ENCODE assay signal across 32 cellular contexts in the genomic region with DNA sequence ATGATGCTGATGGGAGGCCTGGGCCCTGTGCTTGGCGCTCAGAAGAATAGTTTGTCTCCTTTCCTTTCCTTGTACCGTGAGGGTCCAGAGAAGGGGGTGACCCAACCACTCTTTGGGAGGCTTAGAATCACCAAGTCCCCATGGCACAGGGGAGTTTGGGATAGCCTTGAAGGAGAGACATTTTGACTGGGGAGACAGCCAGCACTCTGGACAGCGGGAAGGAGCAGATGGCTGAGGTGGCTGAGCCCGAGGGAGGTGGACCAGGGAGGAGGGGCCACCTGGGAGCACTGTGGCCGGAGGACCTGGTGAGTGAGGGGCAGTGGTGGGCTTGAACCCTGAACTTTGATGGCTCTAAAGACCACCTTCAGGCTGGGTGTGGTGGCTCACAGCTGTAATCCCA. TPM values are rescaled to one million over a fixed set of nuclear protein-coding genes. Genes with fewer than 3 reads are reported as not detected.
"Had no signal": no experiment of that assay in that cellular context is flagged by ENCODE, and none has a peak within 500 bp of the region (broad histone marks: within the 10 kb centered on the region; RNA-seq: fewer than 3 reads in every experiment).

No MANE protein-coding gene starts in this region.

- H3K27me3 ChIP-seq: ascending aorta, breast epithelium, cardiac muscle cell, colonic mucosa had no signal

- H3K4me3 Mint-ChIP-seq: activated CD4-positive, alpha-beta memory T cell treated with anti-CD3 and anti-CD28 coated beads for 36 hours; activated CD4-positive, alpha-beta T cell treated with anti-CD3 and anti-CD28 coated beads for 36 hours; activated CD4-positive, alpha-beta T cell treated with anti-CD3 and anti-CD28 coated beads, Interleukin-2, amount 10 ng/mL, durations not matched to agents 24 days and 14 days; activated CD8-positive, alpha-beta memory T cell treated with anti-CD3 and anti-CD28 coated beads, Interleukin-2, amount 10 ng/mL, durations not matched to agents 7 days and 5 days; activated CD8-positive, alpha-beta T cell treated with anti-CD3 and anti-CD28 coated beads, Interleukin-2, amount 10 ng/mL, durations not matched to agents 7 days and 5 days; activated naive CD4-positive, alpha-beta T cell treated with anti-CD3 and anti-CD28 coated beads, Interleukin-2, amount 10 ng/mL, durations not matched to agents 7 days and 5 days; activated naive CD8-positive, alpha-beta T cell treated with anti-CD3 and anti-CD28 coated beads, Interleukin-2, amount 10 ng/mL, durations not matched to agents 7 days and 5 days; activated T-helper 1 cell treated with anti-CD3 and anti-CD28 coated beads, Interleukin-12 subunit alpha, Interleukin-12 subunit beta, Interleukin-2, Interleukin-4 antibody, amounts not matched to agents 30 ng/mL and 10 ng/mL and 1 ng/mL, durations not matched to agents 14 hours and 24 hours and 36 hours; brain had no signal

- H3K27ac Mint-ChIP-seq: activated CD4-positive, alpha-beta memory T cell treated with anti-CD3 and anti-CD28 coated beads for 36 hours; activated CD4-positive, alpha-beta T cell treated with anti-CD3 and anti-CD28 coated beads for 36 hours; activated CD4-positive, alpha-beta T cell treated with anti-CD3 and anti-CD28 coated beads, Interleukin-2, amount 10 ng/mL, durations not matched to agents 24 days and 14 days; activated CD8-positive, alpha-beta memory T cell treated with anti-CD3 and anti-CD28 coated beads, Interleukin-2, amount 10 ng/mL, durations not matched to agents 7 days and 5 days; activated CD8-positive, alpha-beta T cell treated with anti-CD3 and anti-CD28 coated beads, Interleukin-2, amount 10 ng/mL, durations not matched to agents 7 days and 5 days; activated naive CD4-positive, alpha-beta T cell treated with anti-CD3 and anti-CD28 coated beads, Interleukin-2, amount 10 ng/mL, durations not matched to agents 7 days and 5 days; activated naive CD8-positive, alpha-beta T cell treated with anti-CD3 and anti-CD28 coated beads, Interleukin-2, amount 10 ng/mL, durations not matched to agents 7 days and 5 days; activated T-helper 1 cell treated with anti-CD3 and anti-CD28 coated beads, Interleukin-12 subunit alpha, Interleukin-12 subunit beta, Interleukin-2, Interleukin-4 antibody, amounts not matched to agents 30 ng/mL and 10 ng/mL and 1 ng/mL, durations not matched to agents 14 hours and 24 hours and 36 hours; activated T-helper 2 cell treated with anti-CD3 and anti-CD28 coated beads, Interferon-gamma antibody, Interleukin-2, Interleukin-4, amounts not matched to agents 10 μg/mL and 5 μg/mL and 100 μg/mL, durations not matched to agents 14 hours and 24 hours and 36 hours had no signal

- DNase-seq: activated CD4-positive, alpha-beta memory T cell treated with anti-CD3 and anti-CD28 coated beads for 36 hours; activated CD4-positive, alpha-beta T cell treated with anti-CD3 and anti-CD28 coated beads for 36 hours; activated CD4-positive, alpha-beta T cell treated with anti-CD3 and anti-CD28 coated beads, Interleukin-2, amount 10 ng/mL, durations not matched to agents 24 days and 14 days; activated CD4-positive, CD25-positive, alpha-beta regulatory T cell; activated CD4-positive, CD25-positive, alpha-beta regulatory T cell treated with anti-CD3 and anti-CD28 coated beads, Interleukin-2, amount 50 U/mL, for 72 hours; activated CD8-positive, alpha-beta memory T cell treated with anti-CD3 and anti-CD28 coated beads, Interleukin-2, amount 10 ng/mL, durations not matched to agents 7 days and 5 days; activated CD8-positive, alpha-beta memory T cell treated with anti-CD3 and anti-CD28 coated beads, Interleukin-2, amount 50 U/mL, for 4 hours; activated CD8-positive, alpha-beta T cell treated with anti-CD3 and anti-CD28 coated beads, Interleukin-2, amount 10 ng/mL, durations not matched to agents 7 days and 5 days; activated effector memory CD4-positive, alpha-beta T cell treated with anti-CD3 and anti-CD28 coated beads, Interleukin-2, amount 50 U/mL, for 16 hours; activated naive CD4-positive, alpha-beta T cell treated with anti-CD3 and anti-CD28 coated beads, Interleukin-2, amount 10 ng/mL, durations not matched to agents 7 days and 5 days; activated naive CD8-positive, alpha-beta T cell treated with anti-CD3 and anti-CD28 coated beads, Interleukin-2, amount 10 ng/mL, durations not matched to agents 7 days and 5 days; activated T-cell treated with anti-CD3 and anti-CD28 coated beads, Interleukin-2, amount 50 U/mL, for 1 hour; activated T-cell treated with anti-CD3 and anti-CD28 coated beads, Interleukin-2, amount 50 U/mL, for 48 hours; central memory CD4-positive, alpha-beta T cell; cerebellar nuclear complex; colonic mucosa; effector CD8-positive, alpha-beta T cell; esophagus squamous epithelium; foreskin melanocyte; heart right ventricle; T-helper 2 cell had no signal

- H3K4me3 ChIP-seq: ascending aorta, breast epithelium, cardiac muscle cell, colonic mucosa, esophagus squamous epithelium, gastroesophageal sphincter, heart right ventricle had no signal

- H3K36me3 ChIP-seq: ascending aorta, breast epithelium, cardiac muscle cell, colonic mucosa, esophagus squamous epithelium, gastroesophageal sphincter, heart right ventricle had no signal

- FAIRE-seq: endometrium, endothelial cell of umbilical vein had no signal

- ATAC-seq: activated CD4-positive, alpha-beta T cell treated with anti-CD3 and anti-CD28 coated beads for 36 hours; activated CD8-positive, alpha-beta memory T cell treated with anti-CD3 and anti-CD28 coated beads, Interleukin-2, amount 10 ng/mL, durations not matched to agents 7 days and 5 days; activated CD8-positive, alpha-beta T cell treated with anti-CD3 and anti-CD28 coated beads, Interleukin-2, amount 10 ng/mL, durations not matched to agents 7 days and 5 days; activated naive CD4-positive, alpha-beta T cell treated with anti-CD3 and anti-CD28 coated beads, Interleukin-2, amount 50 U/mL, for 72 hours; gastroesophageal sphincter; heart right ventricle had no signal

- H3K4me1 Mint-ChIP-seq: activated CD4-positive, alpha-beta T cell treated with anti-CD3 and anti-CD28 coated beads for 36 hours; activated CD4-positive, alpha-beta T cell treated with anti-CD3 and anti-CD28 coated beads, Interleukin-2, amount 10 ng/mL, durations not matched to agents 24 days and 14 days; activated CD8-positive, alpha-beta memory T cell treated with anti-CD3 and anti-CD28 coated beads, Interleukin-2, amount 10 ng/mL, durations not matched to agents 7 days and 5 days; activated naive CD4-positive, alpha-beta T cell treated with anti-CD3 and anti-CD28 coated beads, Interleukin-2, amount 10 ng/mL, durations not matched to agents 7 days and 5 days; activated naive CD8-positive, alpha-beta T cell treated with anti-CD3 and anti-CD28 coated beads, Interleukin-2, amount 10 ng/mL, durations not matched to agents 7 days and 5 days had no signal

- H3K27me3 Mint-ChIP-seq: activated CD4-positive, alpha-beta memory T cell treated with anti-CD3 and anti-CD28 coated beads for 36 hours; activated CD4-positive, alpha-beta T cell treated with anti-CD3 and anti-CD28 coated beads for 36 hours; activated CD8-positive, alpha-beta memory T cell treated with anti-CD3 and anti-CD28 coated beads, Interleukin-2, amount 10 ng/mL, durations not matched to agents 7 days and 5 days; activated naive CD8-positive, alpha-beta T cell treated with anti-CD3 and anti-CD28 coated beads, Interleukin-2, amount 10 ng/mL, durations not matched to agents 7 days and 5 days; brain had no signal

- H3K9me3 Mint-ChIP-seq: activated CD4-positive, alpha-beta memory T cell treated with anti-CD3 and anti-CD28 coated beads for 36 hours; activated CD4-positive, alpha-beta T cell treated with anti-CD3 and anti-CD28 coated beads, Interleukin-2, amount 10 ng/mL, durations not matched to agents 24 days and 14 days; activated naive CD4-positive, alpha-beta T cell treated with anti-CD3 and anti-CD28 coated beads, Interleukin-2, amount 10 ng/mL, durations not matched to agents 7 days and 5 days; activated naive CD4-positive, alpha-beta T cell treated with anti-CD3 and anti-CD28 coated beads, Interleukin-2, amount 50 U/mL, for 72 hours; activated naive CD8-positive, alpha-beta T cell treated with anti-CD3 and anti-CD28 coated beads, Interleukin-2, amount 10 ng/mL, durations not matched to agents 7 days and 5 days; activated T-helper 1 cell treated with anti-CD3 and anti-CD28 coated beads, Interleukin-12 subunit alpha, Interleukin-12 subunit beta, Interleukin-2, Interleukin-4 antibody, amounts not matched to agents 30 ng/mL and 10 ng/mL and 1 ng/mL, durations not matched to agents 14 hours and 24 hours and 36 hours; activated T-helper 2 cell treated with anti-CD3 and anti-CD28 coated beads, Interferon-gamma antibody, Interleukin-2, Interleukin-4, amounts not matched to agents 10 μg/mL and 5 μg/mL and 100 μg/mL, durations not matched to agents 14 hours and 24 hours and 36 hours; brain had no signal

- H3K36me3 Mint-ChIP-seq: activated CD4-positive, alpha-beta memory T cell treated with anti-CD3 and anti-CD28 coated beads for 36 hours; activated CD8-positive, alpha-beta memory T cell treated with anti-CD3 and anti-CD28 coated beads, Interleukin-2, amount 10 ng/mL, durations not matched to agents 7 days and 5 days; activated naive CD4-positive, alpha-beta T cell treated with anti-CD3 and anti-CD28 coated beads, Interleukin-2, amount 10 ng/mL, durations not matched to agents 7 days and 5 days; activated naive CD4-positive, alpha-beta T cell treated with anti-CD3 and anti-CD28 coated beads, Interleukin-2, amount 50 U/mL, for 72 hours; activated naive CD8-positive, alpha-beta T cell treated with anti-CD3 and anti-CD28 coated beads, Interleukin-2, amount 10 ng/mL, durations not matched to agents 7 days and 5 days had no signal

- H3K4me1 ChIP-seq: ascending aorta, breast epithelium, colonic mucosa, esophagus squamous epithelium, gastroesophageal sphincter, heart right ventricle had no signal

- H3K27ac ChIP-seq: ascending aorta, breast epithelium, cardiac muscle cell, colonic mucosa, epithelial cell of prostate, esophagus squamous epithelium, gastroesophageal sphincter, heart right ventricle had no signal

RNA-seq across cellular contexts. Expression of gene MGAT5B, which starts 18.2 kb away (rescaled TPM):
- total RNA-seq: activated CD4-positive, alpha-beta T cell treated with anti-CD3 and anti-CD28 coated beads for 36 hours; ascending aorta had no signal
